ENCODE assay signal across 8 cellular contexts in the genomic region with DNA sequence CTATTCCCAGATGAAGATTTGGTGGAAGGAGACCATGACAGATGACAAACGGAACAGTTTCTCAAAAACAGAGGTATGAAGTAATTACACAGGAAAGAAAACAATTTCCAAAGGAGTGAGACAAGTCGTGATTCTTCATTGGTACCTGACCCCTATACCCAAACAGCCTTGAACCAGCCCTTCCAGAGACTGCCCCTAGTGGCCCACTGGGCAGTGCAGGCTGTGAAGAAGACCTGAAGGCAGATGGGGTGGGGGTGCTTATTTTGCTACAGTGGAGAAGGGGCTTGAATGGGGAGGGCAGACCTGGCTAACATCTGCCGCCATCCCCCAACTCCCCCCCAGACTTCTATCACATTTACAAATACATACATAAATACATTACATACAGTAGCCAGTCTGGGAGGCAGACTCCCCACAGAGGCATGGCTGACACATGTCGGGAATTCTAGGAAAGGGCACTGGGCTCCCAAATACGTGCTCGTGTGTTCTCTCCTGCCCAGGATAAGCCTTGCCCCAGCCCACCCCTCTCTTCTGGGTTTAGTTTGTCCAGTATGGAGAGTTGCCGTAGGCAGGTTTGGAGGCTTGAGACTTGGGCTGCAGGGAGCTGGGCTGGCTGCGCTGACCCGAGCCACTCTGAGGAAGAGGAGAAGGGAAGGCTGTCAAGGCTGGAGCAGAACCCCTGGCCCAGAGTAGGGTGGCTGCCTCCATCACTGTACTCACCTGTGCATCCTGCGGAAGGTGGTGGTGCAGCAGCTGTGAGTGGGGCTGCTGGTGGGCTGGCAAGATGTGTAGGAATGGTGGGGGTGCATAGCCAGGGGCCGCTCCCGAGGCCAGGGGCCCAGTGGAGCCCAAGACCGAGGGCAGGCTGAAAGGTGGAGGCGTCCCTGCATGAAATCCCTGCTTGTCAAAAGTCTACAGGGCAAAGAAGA.
DNase-seq lines count a peak whose midpoint lies in the region; ATAC-seq and TF ChIP-seq lines count a peak whose summit lies in the region.
"Had no signal": no experiment of that assay in that cellular context is flagged by ENCODE, and none has a peak within 500 bp of the region (broad histone marks: within the 10 kb centered on the region; RNA-seq: fewer than 3 reads in every experiment).

No MANE protein-coding gene starts in this region.

- H3K27ac Mint-ChIP-seq in immature natural killer cell = peak overlapping the region in 3 of 6 donors; percentile 12 to 45 (median 29)

- H3K9me3 Mint-ChIP-seq in immature natural killer cell = no peaks in the 10 kb centered on the region

- peaks cover 0 to 30% (median 15%) of the 10 kb centered on the region in 3 donors for H3K36me3 Mint-ChIP-seq in immature natural killer cell

- peaks cover 2% of the 10 kb centered on the region in 3 donors for H3K27me3 Mint-ChIP-seq in immature natural killer cell (ENCODE audit: low read depth in 3 of 3)

- CTCF ChIA-PET in GM10248 (lab: Yijun Ruan, JAX) = interaction anchor here (1.1 to 1.2 kb wide), 3 partner anchors 9 to 109 kb away, joined by 3 read pairs; no protein-coding TSS in a partner anchor

- no peak overlapping the region for H3K4me3 Mint-ChIP-seq in immature natural killer cell

- DNase-seq in GM10248 (ENCODE audit: extremely low spot score) = peak; percentile 46
- peak; percentile 45 for DNase-seq in HT-29 (ENCODE audit: low spot score)
- DNase-seq in activated T-cell treated with anti-CD3 and anti-CD28 coated beads for 48 hours (ENCODE audit: low read depth) = peak; percentile 18
- peak in 2 of 3 donors; percentile 7 to 12 for DNase-seq in immature natural killer cell
- no peak for DNase-seq in midbrain (lab: John Stamatoyannopoulos, UW)
- DNase-seq in H4 (ENCODE audit: low spot score) = no peak
- DNase-seq: right cardiac atrium had no signal

- peak; percentile 64 for TF ChIP-seq CTCF in GM10248 (IDR thresholded peaks at IDR 0.05; ENCODE audit: control extremely low read depth, extremely low read depth, low read depth, missing control alignments)

- POLR2A ChIA-PET in GM10248 (lab: Yijun Ruan, JAX) = no interaction called here

- ATAC-seq in HG03457 (IDR thresholded peaks at IDR 0.05; ENCODE audit: unreplicated experiment) = no peak

- H3K4me1 Mint-ChIP-seq in immature natural killer cell = peaks cover 0 to 2% of the 10 kb centered on the region in 2 donors

Comparison
In these comparisons a context has a peak if more than half of its experiments do, and no peak if none do; other contexts are left out.
1. DNase-seq: peak in GM10248 (single experiment), HT-29 (single experiment), activated T-cell treated with anti-CD3 and anti-CD28 coated beads for 48 hours (single experiment) and immature natural killer cell (2 of 3); none in midbrain (single experiment) and H4 (single experiment).